In the genomic region with DNA sequence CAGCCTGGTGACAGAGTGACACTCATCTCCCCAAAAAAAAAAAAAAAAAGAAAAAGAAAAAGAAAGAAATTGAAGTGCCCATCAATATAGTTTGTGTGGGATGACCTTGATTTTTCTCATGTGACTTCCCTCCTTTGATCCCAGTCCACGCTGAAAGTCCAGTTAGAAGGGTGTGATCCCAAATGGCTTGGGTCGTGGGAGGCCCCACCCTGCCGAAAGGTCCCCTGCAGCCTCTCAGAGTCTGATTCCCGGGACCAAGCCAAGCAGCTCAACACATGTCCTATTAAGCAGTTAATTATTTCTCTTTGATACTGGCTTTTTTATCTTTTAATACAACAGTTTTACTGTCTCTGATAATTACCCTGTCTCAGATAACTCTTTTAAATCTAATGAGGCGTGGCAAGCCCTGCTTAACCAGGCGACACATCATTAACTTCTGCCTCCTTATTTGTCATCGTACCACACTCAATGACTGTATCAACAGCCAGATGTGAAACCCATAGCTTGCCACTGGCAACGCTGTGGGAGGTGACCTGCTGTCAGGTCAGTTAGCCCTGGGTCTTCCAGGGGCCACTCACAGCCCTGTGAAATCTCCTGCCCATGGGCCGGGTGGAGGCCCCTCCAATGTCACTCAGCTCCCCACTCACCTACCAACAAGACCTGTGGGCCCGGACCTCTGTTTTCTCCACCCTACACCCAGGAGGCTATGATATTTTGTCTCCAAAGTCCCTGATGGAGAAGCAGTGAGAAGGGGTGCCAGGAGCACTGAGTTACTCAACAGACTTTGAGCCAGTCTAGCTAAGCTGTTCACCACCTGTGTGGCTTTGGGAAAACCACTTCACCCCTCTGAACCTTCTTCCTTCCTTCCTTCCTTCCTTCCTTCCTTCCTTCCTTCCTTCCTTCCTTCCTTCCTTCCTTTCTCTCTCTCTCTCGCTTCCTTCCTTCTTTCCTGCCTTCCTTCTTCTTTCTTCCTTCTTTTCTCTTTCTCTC, we compare ENCODE assay signal across 13 cellular contexts.
DNase-seq lines count a peak whose midpoint lies in the region; ATAC-seq lines count a peak whose summit lies in the region.
"Had no signal": no experiment of that assay in that cellular context is flagged by ENCODE, and none has a peak within 500 bp of the region (broad histone marks: within the 10 kb centered on the region; RNA-seq: fewer than 3 reads in every experiment).

No MANE protein-coding gene starts in this region.

- H3K4me1 Mint-ChIP-seq in CD4-positive, CD25-positive, alpha-beta regulatory T cell = peaks cover 4 to 15% (median 8%) of the 10 kb centered on the region in 4 donors

- H3K4me1 ChIP-seq in CD4-positive, CD25-positive, alpha-beta regulatory T cell (ENCODE audit: control insufficient read depth, insufficient read depth, low read length, poor library complexity, severe bottlenecking) = no peaks in the 10 kb centered on the region
- H3K4me1 ChIP-seq: BE2C, psoas muscle had no signal

- no peaks in the 10 kb centered on the region for H3K36me3 ChIP-seq in CD4-positive, CD25-positive, alpha-beta regulatory T cell (ENCODE audit: control insufficient read depth, insufficient read depth, low read length)
- H3K36me3 ChIP-seq: BE2C had no signal

- no peak for ATAC-seq in CD4-positive, CD25-positive, alpha-beta regulatory T cell (ENCODE audit: low read depth in 2 of 2)
- peak; percentile 82 for ATAC-seq in GM19023 (IDR thresholded peaks at IDR 0.05; ENCODE audit: unreplicated experiment)
- ATAC-seq in HG02759 (IDR thresholded peaks at IDR 0.05; ENCODE audit: unreplicated experiment) = peak; percentile 89
- ATAC-seq: activated CD4-positive, CD25-positive, alpha-beta regulatory T cell treated with anti-CD3 and anti-CD28 coated beads, Interleukin-2, amount 50 U/mL, for 24 hours; K562; psoas muscle had no signal

- H3K27ac ChIP-seq in CD4-positive, CD25-positive, alpha-beta regulatory T cell (ENCODE audit: insufficient read depth, low read length, poor library complexity, severe bottlenecking) = no peak overlapping the region
- H3K27ac ChIP-seq: psoas muscle had no signal

- H3K27me3 Mint-ChIP-seq in CD4-positive, CD25-positive, alpha-beta regulatory T cell = no peaks in the 10 kb centered on the region

- no peaks in the 10 kb centered on the region for H3K27me3 ChIP-seq in CD4-positive, CD25-positive, alpha-beta regulatory T cell (ENCODE audit: control insufficient read depth, insufficient read depth, low read length)

- peak overlapping the region in 2 of 3 donors; percentile 56 to 68 for H3K27ac Mint-ChIP-seq in CD4-positive, CD25-positive, alpha-beta regulatory T cell

- no peak overlapping the region for H3K4me3 ChIP-seq in CD4-positive, CD25-positive, alpha-beta regulatory T cell (ENCODE audit: low read depth, low read length)
- H3K4me3 ChIP-seq: K562, psoas muscle had no signal

- no peak overlapping the region for H3K4me3 Mint-ChIP-seq in CD4-positive, CD25-positive, alpha-beta regulatory T cell

- no peaks in the 10 kb centered on the region for H3K9me3 Mint-ChIP-seq in CD4-positive, CD25-positive, alpha-beta regulatory T cell

- H3K36me3 Mint-ChIP-seq in CD4-positive, CD25-positive, alpha-beta regulatory T cell = no peaks in the 10 kb centered on the region

- H3K9me3 ChIP-seq in CD4-positive, CD25-positive, alpha-beta regulatory T cell (ENCODE audit: control insufficient read depth in 2 of 2, low read length in 2 of 2) = no peaks in the 10 kb centered on the region
- H3K9me3 ChIP-seq: BE2C, psoas muscle had no signal

- DNase-seq in CD4-positive, CD25-positive, alpha-beta regulatory T cell = no peak
- DNase-seq in NAMALWA (ENCODE audit: low spot score) = peak; percentile 44
- no peak for DNase-seq in occipital lobe (lab: John Stamatoyannopoulos, UW)
- DNase-seq in UCSD-AML1 (lab: John Stamatoyannopoulos, UW; ENCODE audit: unreplicated experiment) = no peak
- DNase-seq in DMS53 (lab: John Stamatoyannopoulos, UW) = no peak
- no peak for DNase-seq in nucleus accumbens (lab: John Stamatoyannopoulos, UW)
- DNase-seq: amniotic stem cell, BE2C, psoas muscle had no signal

Comparison
In these comparisons a context has a peak if more than half of its experiments do, and no peak if none do; other contexts are left out.
1. ATAC-seq: peak in GM19023 (single experiment) and HG02759 (single experiment); none in CD4-positive, CD25-positive, alpha-beta regulatory T cell (0 of 2).